Comparison of ENCODE assay signal across 9 cellular contexts in genomic region chr12:47739959-47740358, GRCh38. TPM values are rescaled to one million over a fixed set of nuclear protein-coding genes. Genes with fewer than 3 reads are reported as not detected.
DNase-seq lines count a peak whose midpoint lies in the region; ATAC-seq lines count a peak whose summit lies in the region.
"Had no signal": no experiment of that assay in that cellular context is flagged by ENCODE, and none has a peak within 500 bp of the region (broad histone marks: within the 10 kb centered on the region; RNA-seq: fewer than 3 reads in every experiment).

No MANE protein-coding gene starts in this region.

- H3K4me2 ChIP-seq in Karpas-422 (ENCODE audit: low read depth, low read length, poor library complexity, severe bottlenecking): peak overlapping the region; percentile 96

- ATAC-seq in GM18502 (IDR thresholded peaks at IDR 0.05; ENCODE audit: poor library complexity, unreplicated experiment): peak; percentile 69
- peak; percentile 56 for ATAC-seq in GM21786 (IDR thresholded peaks at IDR 0.05; ENCODE audit: unreplicated experiment)
- no peak for ATAC-seq in left ventricle myocardium superior

- H4K20me1 ChIP-seq in Karpas-422 (ENCODE audit: insufficient read depth, low read depth, low read length): 0 out of 2 replicates have a peak, but pooled peaks cover 8% of the 10 kb centered on the region

- peak overlapping the region; percentile 77 for H3K4me3 ChIP-seq in Karpas-422 (ENCODE audit: low read length)

- H3K27ac ChIP-seq in Karpas-422 (ENCODE audit: low read length): peak overlapping the region; percentile 96

- DNase-seq in Karpas-422 (peak; percentile 91), left ventricle myocardium superior (peak; percentile 66), EL (no peak), CD1c-positive myeloid dendritic cell (ENCODE audit: extremely low spot score) (no peak), NCI-H524 treated with DMSO at 0.1 percent for 48 hours (lab: John Stamatoyannopoulos, UW) (no peak)
- no peak for DNase-seq in stimulated activated CD4-positive, alpha-beta T cell treated with anti-CD3 and anti-CD28 coated beads, Interleukin-12 subunit alpha, Interleukin-12 subunit beta, amount 100 ng/mL, for 4 hours

- no peaks in the 10 kb centered on the region for H3K9me2 ChIP-seq in Karpas-422 (replicated peaks; ENCODE audit: insufficient read depth, low read length)

- H2AFZ ChIP-seq in Karpas-422 (ENCODE audit: low read length): no peak overlapping the region

- H3K9ac ChIP-seq in Karpas-422 (ENCODE audit: low read length): peak overlapping the region; percentile 91

- peaks cover 51% of the 10 kb centered on the region for H3K4me1 ChIP-seq in Karpas-422 (ENCODE audit: low read length)

- H3K36me3 ChIP-seq in Karpas-422 (ENCODE audit: insufficient read depth, low read length): no peaks in the 10 kb centered on the region

- H3K9me3 ChIP-seq in Karpas-422 (ENCODE audit: low read length): no peaks in the 10 kb centered on the region

- H3K79me2 ChIP-seq in Karpas-422 (ENCODE audit: low read length): no peaks in the 10 kb centered on the region

- intact Hi-C loops in left ventricle myocardium superior (cut with micrococcal nuclease): no loop called here

- no peaks in the 10 kb centered on the region for H3K27me3 ChIP-seq in Karpas-422 (ENCODE audit: low read length)

RNA-seq across cellular contexts. Expression of gene ENDOU, which starts 14.7 kb away (rescaled TPM):
- total RNA-seq in Karpas-422 (2014; rRNA removed; shearing (Covaris generic); ENCODE audit: low replicate concordance): 1.2 and 10.7 TPM in 2 replicates
- total RNA-seq in left ventricle myocardium superior: 0.30 TPM
- total RNA-seq: osteocyte had no signal

RNA-seq across cellular contexts. Expression of gene RAPGEF3, which starts 18.7 kb away (rescaled TPM):
- total RNA-seq in Karpas-422 (2014; rRNA removed; shearing (Covaris generic); ENCODE audit: low replicate concordance): 4.4 and 11.9 TPM in 2 replicates
- 37.6 TPM for total RNA-seq in left ventricle myocardium superior

RNA-seq across cellular contexts. Expression of gene SLC48A1, which starts 33.1 kb away (rescaled TPM):
- total RNA-seq in Karpas-422 (2014; rRNA removed; shearing (Covaris generic); ENCODE audit: low replicate concordance): 21.5 and 21.9 TPM in 2 replicates
- total RNA-seq in left ventricle myocardium superior: 23.7 TPM

RNA-seq across cellular contexts. Expression of gene RPAP3, which starts 34.1 kb away (rescaled TPM):
- 38.2 and 47.2 TPM in 2 replicates for total RNA-seq in Karpas-422 (2014; rRNA removed; shearing (Covaris generic); ENCODE audit: low replicate concordance)
- 19.9 TPM for total RNA-seq in left ventricle myocardium superior

Comparison
In these comparisons a context has a peak if more than half of its experiments do, and no peak if none do; other contexts are left out.
1. DNase-seq: peak in Karpas-422 (single experiment) and left ventricle myocardium superior (single experiment); none in EL (single experiment), stimulated activated CD4-positive, alpha-beta T cell treated with anti-CD3 and anti-CD28 coated beads, Interleukin-12 subunit alpha, Interleukin-12 subunit beta, amount 100 ng/mL, for 4 hours (single experiment), CD1c-positive myeloid dendritic cell (single experiment) and NCI-H524 treated with DMSO at 0.1 percent for 48 hours (single experiment).